Comparison of ENCODE assay signal across 24 cellular contexts in the genomic region with DNA sequence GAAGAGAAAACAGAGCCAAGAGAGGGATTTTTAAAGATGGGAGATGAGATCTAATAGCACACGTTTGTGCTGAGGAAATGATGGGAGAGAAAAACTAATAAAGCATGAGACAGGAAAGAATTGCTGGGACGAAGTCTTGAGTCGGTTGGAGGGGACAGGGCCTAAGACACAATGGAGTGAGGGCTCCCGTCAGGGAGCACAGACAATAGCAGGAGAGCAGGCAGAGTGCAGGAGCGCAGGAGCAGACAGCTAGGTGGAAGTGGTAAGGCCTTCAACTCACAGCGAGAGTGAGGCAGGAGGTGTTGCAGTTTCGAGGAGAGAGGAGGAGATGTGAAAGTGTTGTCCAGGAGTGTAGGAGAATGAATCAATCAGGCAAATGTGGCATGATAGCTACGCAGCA.
"Had no signal": no experiment of that assay in that cellular context is flagged by ENCODE, and none has a peak within 500 bp of the region (broad histone marks: within the 10 kb centered on the region; RNA-seq: fewer than 3 reads in every experiment).

No MANE protein-coding gene starts in this region.

- H3K4me1 ChIP-seq: adrenal gland had no signal

- H3K27ac Mint-ChIP-seq: activated CD8-positive, alpha-beta T cell treated with anti-CD3 and anti-CD28 coated beads, Interleukin-2, amount 10 ng/mL, durations not matched to agents 7 days and 5 days; activated naive CD8-positive, alpha-beta T cell treated with anti-CD3 and anti-CD28 coated beads, Interleukin-2, amount 10 ng/mL, durations not matched to agents 7 days and 5 days had no signal

- H3K4me3 Mint-ChIP-seq: activated CD8-positive, alpha-beta T cell treated with anti-CD3 and anti-CD28 coated beads, Interleukin-2, amount 10 ng/mL, durations not matched to agents 7 days and 5 days; activated naive CD8-positive, alpha-beta T cell treated with anti-CD3 and anti-CD28 coated beads, Interleukin-2, amount 10 ng/mL, durations not matched to agents 7 days and 5 days had no signal

- H3K4me3 ChIP-seq: adrenal gland, SK-N-MC had no signal

- H3K9me3 Mint-ChIP-seq: activated naive CD8-positive, alpha-beta T cell treated with anti-CD3 and anti-CD28 coated beads, Interleukin-2, amount 10 ng/mL, durations not matched to agents 7 days and 5 days had no signal

- H3K9me3 ChIP-seq: adrenal gland had no signal

- H3K36me3 Mint-ChIP-seq: activated naive CD8-positive, alpha-beta T cell treated with anti-CD3 and anti-CD28 coated beads, Interleukin-2, amount 10 ng/mL, durations not matched to agents 7 days and 5 days had no signal

- H3K36me3 ChIP-seq: adrenal gland had no signal

- DNase-seq: activated CD4-positive, alpha-beta T cell treated with anti-CD3 and anti-CD28 coated beads for 48 hours; activated CD4-positive, alpha-beta T cell treated with anti-CD3 and anti-CD28 coated beads, Interleukin-2, amount 50 U/mL, for 4 hours; activated CD4-positive, CD25-positive, alpha-beta regulatory T cell treated with anti-CD3 and anti-CD28 coated beads, Interleukin-2, amount 50 U/mL, for 72 hours; activated CD8-positive, alpha-beta memory T cell treated with anti-CD3 and anti-CD28 coated beads, Interleukin-2, amount 50 U/mL, for 48 hours; activated CD8-positive, alpha-beta T cell treated with anti-CD3 and anti-CD28 coated beads, Interleukin-2, amount 10 ng/mL, durations not matched to agents 7 days and 5 days; activated naive CD4-positive, alpha-beta T cell treated with anti-CD3 and anti-CD28 coated beads, Interleukin-2, amount 50 U/mL, for 16 hours; activated naive CD8-positive, alpha-beta T cell treated with anti-CD3 and anti-CD28 coated beads, Interleukin-2, amount 10 ng/mL, durations not matched to agents 7 days and 5 days; activated T-cell treated with anti-CD3 and anti-CD28 coated beads, Interleukin-2, amount 50 U/mL, for 1 hour; adrenal gland; anterior cingulate cortex; KBM-7; NCI-H1092; NCI-H1417; NCI-H1930; NCI-H2107; NCI-H2171 treated with DMSO at 0.1 percent for 48 hours; NCI-H226; NCI-H526 treated with DMSO at 0.1 percent for 48 hours; NCI-H82; NK-92 treated with Interleukin-12 subunit alpha and Interleukin-12 subunit beta, amount 100 ng/mL, for 24 hours; PC-3; SIG-M5; SW 1271 had no signal

- ATAC-seq: activated CD8-positive, alpha-beta T cell treated with anti-CD3 and anti-CD28 coated beads, Interleukin-2, amount 10 ng/mL, durations not matched to agents 7 days and 5 days; PC-3 had no signal

- H3K27me3 ChIP-seq: adrenal gland had no signal

- H3K4me1 Mint-ChIP-seq: activated naive CD8-positive, alpha-beta T cell treated with anti-CD3 and anti-CD28 coated beads, Interleukin-2, amount 10 ng/mL, durations not matched to agents 7 days and 5 days had no signal

- H3K27ac ChIP-seq: adrenal gland, SK-N-MC had no signal
